8 cellular contexts compared by ENCODE assay signal in genomic region chr10:52314822-52315552, GRCh38. TPM values are rescaled to one million over a fixed set of nuclear protein-coding genes. Genes with fewer than 3 reads are reported as not detected.
DNase-seq lines count a peak whose midpoint lies in the region; ATAC-seq and TF ChIP-seq lines count a peak whose summit lies in the region.

No MANE protein-coding gene starts in this region.

- H3K4me1 ChIP-seq in lower lobe of right lung = peaks cover 18% of the 10 kb centered on the region

- CTCF ChIA-PET in activated CD4-positive, alpha-beta memory T cell treated with anti-CD3 and anti-CD28 coated beads, Interleukin-2, amount 10 ng/mL, durations not matched to agents 7 days and 5 days (lab: Charles Lee) = no interaction called here

- TF ChIP-seq CTCF in lower lobe of right lung (IDR thresholded peaks at IDR 0.05) (no peak), type B pancreatic cell (conservative IDR thresholded peaks at IDR 0.05) (no peak)

- no peaks in the 10 kb centered on the region for H3K9me3 ChIP-seq in lower lobe of right lung

- no peaks in the 10 kb centered on the region for H3K9me3 Mint-ChIP-seq in activated T-cell treated with anti-CD3 and anti-CD28 coated beads, Interleukin-2, amount 50 U/mL, for 4 hours
- H3K9me3 Mint-ChIP-seq in central memory CD8-positive, alpha-beta T cell = peaks cover 6% of the 10 kb centered on the region
- H3K9me3 Mint-ChIP-seq in type B pancreatic cell = no peaks in the 10 kb centered on the region
- H3K9me3 Mint-ChIP-seq in activated CD4-positive, alpha-beta memory T cell treated with anti-CD3 and anti-CD28 coated beads, Interleukin-2, amount 10 ng/mL, durations not matched to agents 7 days and 5 days = no peaks in the 10 kb centered on the region

- ATAC-seq in activated T-cell treated with anti-CD3 and anti-CD28 coated beads, Interleukin-2, amount 50 U/mL, for 4 hours = peak; percentile 25 to 34
- ATAC-seq in central memory CD8-positive, alpha-beta T cell (replicated peaks; ENCODE audit: extremely low read depth, poor library complexity, severe bottlenecking) = no peak
- ATAC-seq in lower lobe of right lung = peak; percentile 23 to 39

- H3K4me3 Mint-ChIP-seq in activated T-cell treated with anti-CD3 and anti-CD28 coated beads, Interleukin-2, amount 50 U/mL, for 4 hours = peak overlapping the region; percentile 51
- H3K4me3 Mint-ChIP-seq in central memory CD8-positive, alpha-beta T cell = peak overlapping the region; percentile 38
- peak overlapping the region; percentile 96 for H3K4me3 Mint-ChIP-seq in type B pancreatic cell
- H3K4me3 Mint-ChIP-seq in activated CD4-positive, alpha-beta memory T cell treated with anti-CD3 and anti-CD28 coated beads, Interleukin-2, amount 10 ng/mL, durations not matched to agents 7 days and 5 days = no peak overlapping the region

- DNase-seq in activated T-cell treated with anti-CD3 and anti-CD28 coated beads, Interleukin-2, amount 50 U/mL, for 4 hours = no peak
- DNase-seq in activated T-cell treated with anti-CD3 and anti-CD28 coated beads for 4 hours = no peak
- DNase-seq in central memory CD8-positive, alpha-beta T cell (ENCODE audit: low spot score in 2 of 2) = no peak
- DNase-seq in lower lobe of right lung = no peak
- DNase-seq in type B pancreatic cell (ENCODE audit: extremely low spot score, unreplicated experiment) = peak; percentile 67
- no peak for DNase-seq in activated CD4-positive, alpha-beta memory T cell treated with anti-CD3 and anti-CD28 coated beads, Interleukin-2, amount 10 ng/mL, durations not matched to agents 7 days and 5 days
- no peak for DNase-seq in DMS153 treated with DMSO at 0.1 percent for 48 hours (lab: John Stamatoyannopoulos, UW; ENCODE audit: unreplicated experiment)
- DNase-seq in HuH-7.5 (ENCODE audit: low spot score) = no peak

- intact Hi-C loops in lower lobe of right lung (cut with DNase I) = loop anchor here (5.0 kb wide), 1 partner anchor 167 kb away; no protein-coding TSS in a partner anchor

- H3K27ac ChIP-seq in lower lobe of right lung = no peak overlapping the region

- H3K36me3 ChIP-seq in lower lobe of right lung = no peaks in the 10 kb centered on the region

- H3K27ac Mint-ChIP-seq in central memory CD8-positive, alpha-beta T cell (ENCODE audit: low read depth) = no peak overlapping the region
- peak overlapping the region; percentile 79 for H3K27ac Mint-ChIP-seq in type B pancreatic cell
- H3K27ac Mint-ChIP-seq in activated CD4-positive, alpha-beta memory T cell treated with anti-CD3 and anti-CD28 coated beads, Interleukin-2, amount 10 ng/mL, durations not matched to agents 7 days and 5 days = no peak overlapping the region

- peaks cover 52% of the 10 kb centered on the region for H3K27me3 Mint-ChIP-seq in activated T-cell treated with anti-CD3 and anti-CD28 coated beads, Interleukin-2, amount 50 U/mL, for 4 hours (ENCODE audit: low read depth)
- peaks cover 29% of the 10 kb centered on the region for H3K27me3 Mint-ChIP-seq in central memory CD8-positive, alpha-beta T cell
- H3K27me3 Mint-ChIP-seq in type B pancreatic cell = peaks cover 68% of the 10 kb centered on the region
- H3K27me3 Mint-ChIP-seq in activated CD4-positive, alpha-beta memory T cell treated with anti-CD3 and anti-CD28 coated beads, Interleukin-2, amount 10 ng/mL, durations not matched to agents 7 days and 5 days = peaks cover 30% of the 10 kb centered on the region

- no peaks in the 10 kb centered on the region for H3K36me3 Mint-ChIP-seq in activated T-cell treated with anti-CD3 and anti-CD28 coated beads, Interleukin-2, amount 50 U/mL, for 4 hours (ENCODE audit: insufficient read depth)
- H3K36me3 Mint-ChIP-seq in central memory CD8-positive, alpha-beta T cell (ENCODE audit: insufficient read depth) = peaks cover 2% of the 10 kb centered on the region
- H3K36me3 Mint-ChIP-seq in type B pancreatic cell = no peaks in the 10 kb centered on the region
- no peaks in the 10 kb centered on the region for H3K36me3 Mint-ChIP-seq in activated CD4-positive, alpha-beta memory T cell treated with anti-CD3 and anti-CD28 coated beads, Interleukin-2, amount 10 ng/mL, durations not matched to agents 7 days and 5 days (ENCODE audit: low read depth)

- H3K4me3 ChIP-seq in lower lobe of right lung = peak overlapping the region; percentile 61

- peaks cover 29% of the 10 kb centered on the region for H3K27me3 ChIP-seq in lower lobe of right lung (ENCODE audit: low read depth)

- POLR2A ChIA-PET in activated CD4-positive, alpha-beta memory T cell treated with anti-CD3 and anti-CD28 coated beads, Interleukin-2, amount 10 ng/mL, durations not matched to agents 7 days and 5 days (lab: Charles Lee) = no interaction called here

- H3K4me1 Mint-ChIP-seq in activated T-cell treated with anti-CD3 and anti-CD28 coated beads, Interleukin-2, amount 50 U/mL, for 4 hours (ENCODE audit: low read depth) = peaks cover 16% of the 10 kb centered on the region
- H3K4me1 Mint-ChIP-seq in central memory CD8-positive, alpha-beta T cell = no peaks in the 10 kb centered on the region
- peaks cover 15% of the 10 kb centered on the region for H3K4me1 Mint-ChIP-seq in type B pancreatic cell (ENCODE audit: unreplicated experiment)
- H3K4me1 Mint-ChIP-seq in activated CD4-positive, alpha-beta memory T cell treated with anti-CD3 and anti-CD28 coated beads, Interleukin-2, amount 10 ng/mL, durations not matched to agents 7 days and 5 days = peaks cover 3% of the 10 kb centered on the region

RNA-seq across cellular contexts. Expression of gene DKK1, which starts 0.9 kb away (rescaled TPM):
- total RNA-seq in activated T-cell treated with anti-CD3 and anti-CD28 coated beads, Interleukin-2, amount 50 U/mL, for 4 hours = under 1 TPM; 0.30 to 0.46 (median 0.42) TPM
- total RNA-seq in lower lobe of right lung (2.5 TPM), type B pancreatic cell (ENCODE audit: low replicate concordance) (6.9 and 33.2 TPM in 2 replicates)
- total RNA-seq in activated CD4-positive, alpha-beta memory T cell treated with anti-CD3 and anti-CD28 coated beads, Interleukin-2, amount 10 ng/mL, durations not matched to agents 7 days and 5 days = not detected
